In the genomic region with DNA sequence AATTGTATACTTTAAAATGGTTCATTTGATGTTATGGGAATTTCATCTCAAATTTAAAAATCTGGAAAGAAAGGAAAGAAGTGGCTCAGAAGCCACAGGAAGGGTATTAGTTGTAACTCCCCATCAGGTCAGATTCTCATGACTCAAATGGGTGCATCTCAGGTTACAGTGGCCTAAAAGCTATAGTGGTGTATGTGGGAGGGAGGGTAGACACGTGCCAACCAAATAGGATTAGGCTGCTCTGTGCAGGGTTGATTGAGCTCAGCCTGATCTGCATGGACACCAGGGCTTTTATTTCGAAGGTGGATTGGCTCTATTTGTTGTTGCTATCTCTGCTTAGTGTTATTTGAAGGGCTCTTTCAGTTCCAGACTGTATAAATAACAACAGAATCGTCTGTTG, we compare ENCODE assay signal across 9 cellular contexts.
DNase-seq lines count a peak whose midpoint lies in the region; ATAC-seq and TF ChIP-seq lines count a peak whose summit lies in the region.
"Had no signal": no experiment of that assay in that cellular context is flagged by ENCODE, and none has a peak within 500 bp of the region (broad histone marks: within the 10 kb centered on the region; RNA-seq: fewer than 3 reads in every experiment).

No MANE protein-coding gene starts in this region.

- H3K9me3 ChIP-seq in gastrocnemius medialis: no peaks in the 10 kb centered on the region
- H3K9me3 ChIP-seq: sigmoid colon had no signal

- TF ChIP-seq CTCF in gastrocnemius medialis (IDR thresholded peaks at IDR 0.05 in 4 of 5, conservative IDR thresholded peaks at IDR 0.05 in 1 of 5): no peak

- no peaks in the 10 kb centered on the region for H3K4me1 ChIP-seq in gastrocnemius medialis
- H3K4me1 ChIP-seq: sigmoid colon had no signal

- no peak overlapping the region for H3K27ac ChIP-seq in gastrocnemius medialis
- H3K27ac ChIP-seq: sigmoid colon had no signal

- H3K36me3 ChIP-seq in gastrocnemius medialis: no peaks in the 10 kb centered on the region
- H3K36me3 ChIP-seq: sigmoid colon had no signal

- no peaks in the 10 kb centered on the region for H3K27me3 ChIP-seq in gastrocnemius medialis
- H3K27me3 ChIP-seq: sigmoid colon had no signal

- DNase-seq in HS-27A (ENCODE audit: low read depth) (peak; percentile 24), NCI-H526 (lab: John Stamatoyannopoulos, UW) (peak; percentile 42 to 84), dedifferentiated amniotic fluid mesenchymal stem cell (ENCODE audit: extremely low spot score) (peak; percentile 25), gastrocnemius medialis (no peak)
- DNase-seq: sigmoid colon; stimulated activated naive CD4-positive, alpha-beta T cell had no signal

- ATAC-seq in gastrocnemius medialis (peak; percentile 53 to 86), HG03039 (IDR thresholded peaks at IDR 0.05; ENCODE audit: unreplicated experiment) (no peak), HG03460 (IDR thresholded peaks at IDR 0.05; ENCODE audit: unreplicated experiment) (no peak), GM19324 (IDR thresholded peaks at IDR 0.05; ENCODE audit: low FRiP score, unreplicated experiment) (no peak)

- no peak for TF ChIP-seq POLR2A in gastrocnemius medialis (IDR thresholded peaks at IDR 0.05)

- in situ Hi-C loops in gastrocnemius medialis (cut with MboI; ENCODE audit: low sequenced_read_pairs in 4 of 4): no loop called here

- intact Hi-C loops in gastrocnemius medialis (cut with DNase I; ENCODE audit: low total_unique reads): no loop called here

- H3K4me3 ChIP-seq in gastrocnemius medialis: no peak overlapping the region
- H3K4me3 ChIP-seq: sigmoid colon had no signal

Comparison
In these comparisons a context has a peak if more than half of its experiments do, and no peak if none do; other contexts are left out.
1. DNase-seq: peak in HS-27A (single experiment), NCI-H526 (2 of 2) and dedifferentiated amniotic fluid mesenchymal stem cell (single experiment); none in gastrocnemius medialis (0 of 2).
2. ATAC-seq: peak in gastrocnemius medialis (2 of 2); none in HG03039 (single experiment), HG03460 (single experiment) and GM19324 (single experiment).